Comparison of ENCODE assay signal across 1 cellular context in the genomic region with DNA sequence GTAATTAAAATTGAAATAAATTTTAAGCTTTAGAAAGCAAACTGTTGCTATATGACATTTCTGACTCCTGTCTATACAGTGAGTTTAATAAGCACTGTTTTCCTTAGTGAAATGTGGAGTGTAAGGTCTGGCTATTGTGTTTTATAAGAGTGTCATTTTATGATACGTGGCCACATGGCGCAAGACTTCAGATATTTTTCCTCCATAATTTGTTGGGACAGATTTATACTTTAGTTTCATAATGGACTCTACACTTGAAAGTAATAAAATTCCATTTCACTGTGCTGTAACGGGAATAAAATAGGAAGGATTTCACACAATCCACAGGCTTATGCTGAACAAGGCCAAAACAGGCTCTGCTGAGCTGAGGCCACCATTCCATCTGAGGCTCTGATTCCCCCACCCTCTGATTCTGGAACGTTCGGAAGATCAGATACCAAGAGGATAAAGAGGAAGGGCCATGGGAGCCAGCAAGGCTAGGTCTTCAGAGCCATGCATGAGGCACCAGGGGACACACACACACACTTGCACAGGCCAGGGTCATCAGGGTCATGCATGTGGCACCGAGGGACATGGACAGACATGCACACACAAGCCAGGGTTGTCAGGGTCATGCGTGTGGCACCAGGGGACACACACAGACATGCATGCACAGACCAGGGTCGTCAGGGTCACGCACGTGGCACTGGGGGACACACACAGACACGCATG.
A peak's percentile ranks its signal among the peaks of the same experiment; 100 is the strongest.
TF ChIP-seq lines count a peak whose summit lies in the region.

No MANE protein-coding gene starts in this region.

TF ChIP-seq in HepG2, 621 proteins besides CTCF, POLR2A, EP300 and RAD21:
- TF ChIP-seq, protein P1, sequence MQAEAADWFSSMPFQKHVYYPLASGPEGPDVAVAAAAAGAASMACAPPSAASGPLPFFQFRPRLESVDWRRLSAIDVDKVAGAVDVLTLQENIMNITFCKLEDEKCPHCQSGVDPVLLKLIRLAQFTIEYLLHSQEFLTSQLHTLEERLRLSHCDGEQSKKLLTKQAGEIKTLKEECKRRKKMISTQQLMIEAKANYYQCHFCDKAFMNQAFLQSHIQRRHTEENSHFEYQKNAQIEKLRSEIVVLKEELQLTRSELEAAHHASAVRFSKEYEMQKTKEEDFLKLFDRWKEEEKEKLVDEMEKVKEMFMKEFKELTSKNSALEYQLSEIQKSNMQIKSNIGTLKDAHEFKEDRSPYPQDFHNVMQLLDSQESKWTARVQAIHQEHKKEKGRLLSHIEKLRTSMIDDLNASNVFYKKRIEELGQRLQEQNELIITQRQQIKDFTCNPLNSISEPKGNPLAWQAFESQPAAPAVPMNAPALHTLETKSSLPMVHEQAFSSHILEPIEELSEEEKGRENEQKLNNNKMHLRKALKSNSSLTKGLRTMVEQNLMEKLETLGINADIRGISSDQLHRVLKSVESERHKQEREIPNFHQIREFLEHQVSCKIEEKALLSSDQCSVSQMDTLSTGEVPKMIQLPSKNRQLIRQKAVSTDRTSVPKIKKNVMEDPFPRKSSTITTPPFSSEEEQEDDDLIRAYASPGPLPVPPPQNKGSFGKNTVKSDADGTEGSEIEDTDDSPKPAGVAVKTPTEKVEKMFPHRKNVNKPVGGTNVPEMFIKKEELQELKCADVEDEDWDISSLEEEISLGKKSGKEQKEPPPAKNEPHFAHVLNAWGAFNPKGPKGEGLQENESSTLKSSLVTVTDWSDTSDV (CRISPR knock-in tag; IDR thresholded peaks at IDR 0.05) = 0 out of 2 replicates have a peak, but pooled peaks have one; percentile 21
- TF ChIP-seq GMEB1 (CRISPR knock-in tag; IDR thresholded peaks at IDR 0.05; ENCODE audit: borderline replicate concordance) = no peak
- peak; percentile 50; the same call in 1 of the 2 replicates for TF ChIP-seq NRL (CRISPR knock-in tag; IDR thresholded peaks at IDR 0.05; ENCODE audit: borderline replicate concordance)
